22 cellular contexts compared by ENCODE assay signal in the genomic region with DNA sequence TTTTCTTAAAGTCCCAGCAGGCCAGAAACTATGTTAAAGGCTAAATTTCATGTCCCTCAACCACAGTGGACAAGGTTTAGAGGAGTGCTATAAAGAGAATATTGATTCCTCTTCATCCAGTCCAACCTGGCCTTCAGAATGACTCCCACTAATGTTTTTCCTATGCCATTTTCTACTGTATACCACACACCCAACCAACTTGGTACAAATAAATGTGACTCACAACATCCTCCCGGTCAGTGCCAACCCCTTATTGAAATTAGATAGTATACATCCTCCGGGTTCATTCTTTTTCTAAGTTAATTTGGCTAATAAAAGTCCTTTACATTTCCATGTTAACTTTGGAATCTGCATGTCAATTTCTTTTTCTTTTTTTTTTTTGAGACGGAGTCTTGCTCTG.
"Had no signal": no experiment of that assay in that cellular context is flagged by ENCODE, and none has a peak within 500 bp of the region (broad histone marks: within the 10 kb centered on the region; RNA-seq: fewer than 3 reads in every experiment).

No MANE protein-coding gene starts in this region.

- H3K9me3 ChIP-seq: esophagus squamous epithelium, left lung, mucosa of descending colon, thoracic aorta, vagina had no signal

- H3K27me3 ChIP-seq: dorsolateral prefrontal cortex, esophagus squamous epithelium, left lung, vagina had no signal

- H3K4me3 ChIP-seq: esophagus squamous epithelium, left lung, mucosa of descending colon, thoracic aorta, vagina had no signal

- H3K27ac ChIP-seq: esophagus squamous epithelium, left lung, thoracic aorta, vagina had no signal

- ATAC-seq: activated CD4-positive, alpha-beta T cell treated with anti-CD3 and anti-CD28 coated beads for 36 hours; activated T-cell treated with anti-CD3 and anti-CD28 coated beads, Interleukin-2, amount 50 U/mL, for 4 hours; effector memory CD8-positive, alpha-beta T cell; left lung; mucosa of descending colon; T-cell; WTC11 had no signal

- FAIRE-seq: astrocyte, colon had no signal

- H3K36me3 ChIP-seq: esophagus squamous epithelium, left lung, thoracic aorta, vagina had no signal

- DNase-seq: activated CD4-positive, alpha-beta T cell treated with anti-CD3 and anti-CD28 coated beads for 36 hours; activated CD4-positive, alpha-beta T cell treated with anti-CD3 and anti-CD28 coated beads, Interleukin-2, amount 50 U/mL, for 48 hours; activated CD8-positive, alpha-beta memory T cell treated with anti-CD3 and anti-CD28 coated beads, Interleukin-2, amount 50 U/mL, for 48 hours; activated naive CD4-positive, alpha-beta T cell treated with Interleukin-2 at 50 U/mL for 16 hours; activated naive CD8-positive, alpha-beta T cell treated with anti-CD3 and anti-CD28 coated beads for 36 hours; activated T-cell treated with anti-CD3 and anti-CD28 coated beads, Interleukin-2, amount 50 U/mL, for 4 hours; dorsolateral prefrontal cortex; effector memory CD8-positive, alpha-beta T cell; esophagus squamous epithelium; left lung; mesenchymal stem cell; mucosa of descending colon; occipital lobe; posterior cingulate gyrus; stimulated activated CD4-positive, alpha-beta T cell treated with anti-CD3 and anti-CD28 coated beads, Interleukin-4, amount 100 ng/mL, for 1 hour; stimulated activated naive CD4-positive, alpha-beta T cell treated with Interleukin-2 at 50 U/mL for 16 hours; T-cell had no signal
